ENCODE assay signal across 26 cellular contexts in genomic region chr6:25842526-25842925, GRCh38. TPM values are rescaled to one million over a fixed set of nuclear protein-coding genes. Genes with fewer than 3 reads are reported as not detected.
A peak's percentile ranks its signal among the peaks of the same experiment; 100 is the strongest.
DNase-seq lines count a peak whose midpoint lies in the region; ATAC-seq lines count a peak whose summit lies in the region.
"Had no signal": no experiment of that assay in that cellular context is flagged by ENCODE, and none has a peak within 500 bp of the region (broad histone marks: within the 10 kb centered on the region; RNA-seq: fewer than 3 reads in every experiment).

No MANE protein-coding gene starts in this region.

- peaks cover 20% of the 10 kb centered on the region for H3K27me3 Mint-ChIP-seq in activated T-cell treated with anti-CD3 and anti-CD28 coated beads, Interleukin-2, amount 50 U/mL, for 72 hours (ENCODE audit: low read depth)
- H3K27me3 Mint-ChIP-seq in stimulated activated naive B cell treated with anti-CD40 and anti-IgM and Interleukin-4, amounts not matched to agents 10 μg/mL and 1 μg/mL and 100 μg/mL, for 72 hours: peaks cover 14 to 17% of the 10 kb centered on the region in 2 donors

- DNase-seq in activated T-cell treated with anti-CD3 and anti-CD28 coated beads, Interleukin-2, amount 50 U/mL, for 72 hours: peak; percentile 25 to 41
- no peak for DNase-seq in activated T-cell treated with anti-CD3 and anti-CD28 coated beads, Interleukin-2, amount 50 U/mL, for 48 hours
- no peak for DNase-seq in stimulated activated naive B cell treated with anti-CD40 and anti-IgM and Interleukin-4, amounts not matched to agents 10 μg/mL and 1 μg/mL and 100 μg/mL, for 72 hours
- DNase-seq in HCEC 1CT (no peak), SW 1271 (lab: John Stamatoyannopoulos, UW) (no peak)
- DNase-seq: activated CD4-positive, alpha-beta T cell treated with anti-CD3 and anti-CD28 coated beads, Interleukin-2, amount 50 U/mL, for 4 hours; activated naive CD4-positive, alpha-beta T cell treated with Interleukin-2 at 50 U/mL for 16 hours; activated T-cell treated with anti-CD3 and anti-CD28 coated beads for 4 hours; CD8-positive, alpha-beta T cell; DMS 273 treated with DMSO at 0.1 percent for 48 hours; KG1; MG63; NCI-H2029; NCI-H2227 treated with DMSO at 0.1 percent for 48 hours; NCI-H69; stomach; thyroid gland had no signal

- H3K27ac Mint-ChIP-seq in activated T-cell treated with anti-CD3 and anti-CD28 coated beads, Interleukin-2, amount 50 U/mL, for 72 hours: no peak overlapping the region
- no peak overlapping the region for H3K27ac Mint-ChIP-seq in stimulated activated naive B cell treated with anti-CD40 and anti-IgM and Interleukin-4, amounts not matched to agents 10 μg/mL and 1 μg/mL and 100 μg/mL, for 72 hours
- H3K27ac Mint-ChIP-seq: B cell; CD8-positive, alpha-beta T cell; GM23338; memory B cell; neural progenitor cell had no signal

- H3K36me3 Mint-ChIP-seq in activated T-cell treated with anti-CD3 and anti-CD28 coated beads, Interleukin-2, amount 50 U/mL, for 72 hours (ENCODE audit: insufficient read depth in 2 of 2): no peaks in the 10 kb centered on the region
- H3K36me3 Mint-ChIP-seq in stimulated activated naive B cell treated with anti-CD40 and anti-IgM and Interleukin-4, amounts not matched to agents 10 μg/mL and 1 μg/mL and 100 μg/mL, for 72 hours: no peaks in the 10 kb centered on the region
- H3K36me3 Mint-ChIP-seq: CD8-positive, alpha-beta T cell; neural progenitor cell had no signal

- peak; percentile 93 to 95 for ATAC-seq in activated T-cell treated with anti-CD3 and anti-CD28 coated beads, Interleukin-2, amount 50 U/mL, for 72 hours (replicated peaks in 1 of 2)
- ATAC-seq in GM18907 (IDR thresholded peaks at IDR 0.05; ENCODE audit: unreplicated experiment) (peak; percentile 50), HG03108 (IDR thresholded peaks at IDR 0.05; ENCODE audit: unreplicated experiment) (peak; percentile 58)
- peak; percentile 74 to 79 for ATAC-seq in stimulated activated naive B cell treated with anti-CD40 and anti-IgM and Interleukin-4, amounts not matched to agents 10 μg/mL and 1 μg/mL and 100 μg/mL, for 72 hours (replicated peaks)
- ATAC-seq: CD8-positive, alpha-beta T cell; GM23338; left lobe of liver had no signal

- H3K4me3 Mint-ChIP-seq in activated T-cell treated with anti-CD3 and anti-CD28 coated beads, Interleukin-2, amount 50 U/mL, for 72 hours: no peak overlapping the region
- H3K4me3 Mint-ChIP-seq in stimulated activated naive B cell treated with anti-CD40 and anti-IgM and Interleukin-4, amounts not matched to agents 10 μg/mL and 1 μg/mL and 100 μg/mL, for 72 hours: no peak overlapping the region
- H3K4me3 Mint-ChIP-seq: B cell; CD8-positive, alpha-beta T cell; GM23338; memory B cell; neural progenitor cell had no signal

- peaks cover 1 to 2% of the 10 kb centered on the region in 2 donors for H3K9me3 Mint-ChIP-seq in activated T-cell treated with anti-CD3 and anti-CD28 coated beads, Interleukin-2, amount 50 U/mL, for 72 hours
- H3K9me3 Mint-ChIP-seq in stimulated activated naive B cell treated with anti-CD40 and anti-IgM and Interleukin-4, amounts not matched to agents 10 μg/mL and 1 μg/mL and 100 μg/mL, for 72 hours: no peaks in the 10 kb centered on the region
- H3K9me3 Mint-ChIP-seq: GM23338, neural progenitor cell had no signal

- no peaks in the 10 kb centered on the region for H3K4me1 Mint-ChIP-seq in activated T-cell treated with anti-CD3 and anti-CD28 coated beads, Interleukin-2, amount 50 U/mL, for 72 hours (ENCODE audit: low read depth)
- H3K4me1 Mint-ChIP-seq in stimulated activated naive B cell treated with anti-CD40 and anti-IgM and Interleukin-4, amounts not matched to agents 10 μg/mL and 1 μg/mL and 100 μg/mL, for 72 hours: no peaks in the 10 kb centered on the region
- H3K4me1 Mint-ChIP-seq: B cell, GM23338, memory B cell, neural progenitor cell had no signal

RNA-seq across cellular contexts. Expression of gene SLC17A1, which starts 10.7 kb away (rescaled TPM):
- total RNA-seq in activated T-cell treated with anti-CD3 and anti-CD28 coated beads, Interleukin-2, amount 50 U/mL, for 72 hours: under 1 TPM in 1 of 2 donors, not detected in 1; 0.29 TPM
- total RNA-seq: B cell; breast epithelium; CD8-positive, alpha-beta T cell; GM23338; smooth muscle cell; stomach; thyroid gland had no signal

RNA-seq across cellular contexts. Expression of gene SLC17A3, which starts 31.5 kb away (rescaled TPM):
- total RNA-seq in activated T-cell treated with anti-CD3 and anti-CD28 coated beads, Interleukin-2, amount 50 U/mL, for 72 hours: 1 to 10 TPM; 1.7 to 2.5 TPM
- total RNA-seq: B cell, breast epithelium, GM23338, smooth muscle cell, stomach, thyroid gland had no signal

Comparison
In these comparisons a context has a peak if more than half of its experiments do, and no peak if none do; other contexts are left out.
1. DNase-seq: peak in activated T-cell treated with anti-CD3 and anti-CD28 coated beads, Interleukin-2, amount 50 U/mL, for 72 hours (2 of 2); none in activated T-cell treated with anti-CD3 and anti-CD28 coated beads, Interleukin-2, amount 50 U/mL, for 48 hours (0 of 2), stimulated activated naive B cell treated with anti-CD40 and anti-IgM and Interleukin-4, amounts not matched to agents 10 μg/mL and 1 μg/mL and 100 μg/mL, for 72 hours (single experiment), HCEC 1CT (single experiment) and SW 1271 (0 of 2).
2. Peak in every context shown above with its lines, with median percentiles within 50 percentile points of each other: ATAC-seq.